ENCODE assay signal across 25 cellular contexts in the genomic region with DNA sequence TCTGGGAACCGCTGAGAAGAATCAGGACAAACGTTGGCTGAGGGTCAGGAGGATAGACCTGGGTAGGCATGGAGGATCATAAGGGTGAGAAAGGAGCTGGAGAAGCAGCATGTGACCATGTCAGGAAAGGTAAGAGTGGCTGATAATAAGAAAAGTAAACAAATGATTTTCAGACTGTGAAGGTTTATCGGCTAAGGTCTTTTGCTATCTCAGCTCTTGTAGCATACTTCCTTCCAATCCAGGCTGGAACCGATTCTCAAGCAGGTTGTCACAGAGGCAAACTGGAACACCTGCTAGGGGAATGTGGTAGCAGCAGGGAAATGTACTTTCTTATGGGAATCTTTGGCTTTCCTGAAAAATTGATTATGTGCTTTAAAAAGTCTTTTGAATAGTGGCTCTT.
"Had no signal": no experiment of that assay in that cellular context is flagged by ENCODE, and none has a peak within 500 bp of the region (broad histone marks: within the 10 kb centered on the region; RNA-seq: fewer than 3 reads in every experiment).

No MANE protein-coding gene starts in this region.

- H3K4me3 ChIP-seq: MG63, SJCRH30 had no signal

- H3K27ac ChIP-seq: SJCRH30 had no signal

- H3K36me3 ChIP-seq: MG63, SJCRH30 had no signal

- DNase-seq: IMR-90, Karpas-422, KG1, MG63, NCI-H1092, NCI-H1105 treated with DMSO at 0.1 percent for 48 hours, NCI-H1417 treated with DMSO at 0.1 percent for 48 hours, NCI-H146, NCI-H1694 treated with DMSO at 0.1 percent for 48 hours, NCI-H1930, NCI-H2081, NCI-H2107, NCI-H2171 treated with DMSO at 0.1 percent for 48 hours, NCI-H345, NCI-H446 treated with DMSO at 0.1 percent for 48 hours, NCI-H524 treated with DMSO at 0.1 percent for 48 hours, NCI-H69, NCI-H774, PC-3, SHP77 treated with DMSO at 0.1 percent for 48 hours, SJCRH30 had no signal

- H3K27me3 ChIP-seq: MG63, SJCRH30 had no signal

- H3K9me3 ChIP-seq: MG63 had no signal

- ATAC-seq: HepG2, Panc1, PC-3, Right ventricle myocardium inferior, SK-N-SH treated with all-trans-retinoic acid at 6 μM for 48 hours had no signal

- H3K4me1 ChIP-seq: SJCRH30 had no signal
